In genomic region chr22:33914699-33915098, GRCh38 we compare ENCODE assay signal across 21 cellular contexts. TPM values are rescaled to one million over a fixed set of nuclear protein-coding genes. Genes with fewer than 3 reads are reported as not detected.
DNase-seq lines count a peak whose midpoint lies in the region; ATAC-seq, FAIRE-seq and TF ChIP-seq lines count a peak whose summit lies in the region.
"Had no signal": no experiment of that assay in that cellular context is flagged by ENCODE, and none has a peak within 500 bp of the region (broad histone marks: within the 10 kb centered on the region; RNA-seq: fewer than 3 reads in every experiment).

No MANE protein-coding gene starts in this region.

- H3K27ac Mint-ChIP-seq in WTC11: no peak overlapping the region
- no peak overlapping the region for H3K27ac Mint-ChIP-seq in progenitor cell of endocrine pancreas
- H3K27ac Mint-ChIP-seq: CD14-positive monocyte; CD4-positive, alpha-beta memory T cell; IgD-negative memory B cell had no signal

- no peak overlapping the region for H3K27ac ChIP-seq in HEK293 (ENCODE audit: extremely low read depth, low read depth, low read length)
- H3K27ac ChIP-seq in iPS-20b (ENCODE audit: low read length): no peak overlapping the region
- no peak overlapping the region for H3K27ac ChIP-seq in pancreas

- no peak for FAIRE-seq in pancreas (lab: Jason Lieb, UNC)
- FAIRE-seq: A204.1, GM12892, GM18507 had no signal

- no peak for ATAC-seq in WTC11
- ATAC-seq in pancreas: no peak
- no peak for ATAC-seq in left ventricle myocardium superior

- no peak for TF ChIP-seq CTCF in HEK293 (tag by site-specific recombination; IDR thresholded peaks at IDR 0.05)
- no peak for TF ChIP-seq CTCF in WTC11 (IDR thresholded peaks at IDR 0.05)
- no peak for TF ChIP-seq CTCF in progenitor cell of endocrine pancreas (IDR thresholded peaks at IDR 0.05; ENCODE audit: unreplicated experiment)
- TF ChIP-seq CTCF in pancreas (IDR thresholded peaks at IDR 0.05): no peak

- H3K4me3 Mint-ChIP-seq in WTC11: peak overlapping the region; percentile 31
- peak overlapping the region; percentile 32 for H3K4me3 Mint-ChIP-seq in progenitor cell of endocrine pancreas (ENCODE audit: low read depth)
- H3K4me3 Mint-ChIP-seq: CD14-positive monocyte; CD4-positive, alpha-beta memory T cell had no signal

- H3K9me3 ChIP-seq in HEK293 (ENCODE audit: control insufficient read depth, insufficient read depth, low read depth, low read length) (no peaks in the 10 kb centered on the region), iPS-20b (ENCODE audit: insufficient read depth, low read depth, low read length) (no peaks in the 10 kb centered on the region), pancreas (no peaks in the 10 kb centered on the region)

- H3K36me3 ChIP-seq in HEK293 (ENCODE audit: control insufficient read depth in 2 of 2, insufficient read depth in 1 of 2, low read length in 2 of 2) (peaks cover 0 to 9% of the 10 kb centered on the region in 2 experiments; a peak in 1 of 3 replicates), iPS-20b (ENCODE audit: insufficient read depth, low read depth, low read length) (peaks cover 11% of the 10 kb centered on the region; the same call in 1 of the 2 replicates), pancreas (no peaks in the 10 kb centered on the region)

- CTCF ChIA-PET in HEK293 (lab: Yijun Ruan, JAX) (interaction anchor here (0.9 kb wide), 1 partner anchor 9 kb away, joined by 6 read pairs; no protein-coding TSS in a partner anchor), WTC11 (lab: Charles Lee) (interaction anchor here (1.4 kb wide), 1 partner anchor 17 kb away, joined by 3 read pairs; no protein-coding TSS in a partner anchor)

- H3K27me3 ChIP-seq in iPS-20b (ENCODE audit: insufficient read depth, low read length) (peaks cover 18% of the 10 kb centered on the region), pancreas (no peaks in the 10 kb centered on the region)

- POLR2A ChIA-PET in HEK293 (lab: Yijun Ruan, JAX): no interaction called here
- POLR2A ChIA-PET in WTC11 (lab: Charles Lee): no interaction called here

- H3K36me3 Mint-ChIP-seq in WTC11 (peaks cover 10% of the 10 kb centered on the region), progenitor cell of endocrine pancreas (ENCODE audit: insufficient read depth) (peaks cover 24% of the 10 kb centered on the region)
- H3K36me3 Mint-ChIP-seq: CD14-positive monocyte; CD4-positive, alpha-beta memory T cell had no signal

- no peaks in the 10 kb centered on the region for H3K9me3 Mint-ChIP-seq in WTC11
- H3K9me3 Mint-ChIP-seq in progenitor cell of endocrine pancreas (ENCODE audit: low read depth): no peaks in the 10 kb centered on the region
- H3K9me3 Mint-ChIP-seq: H9, IgD-negative memory B cell had no signal

- H3K9ac ChIP-seq in iPS-20b (ENCODE audit: low read depth, low read length): no peak overlapping the region

- H3K27me3 Mint-ChIP-seq in WTC11 (ENCODE audit: low read depth) (peaks cover 8% of the 10 kb centered on the region), progenitor cell of endocrine pancreas (no peaks in the 10 kb centered on the region)

- H3K4me1 Mint-ChIP-seq in WTC11 (peaks cover 92% of the 10 kb centered on the region), progenitor cell of endocrine pancreas (ENCODE audit: low read depth) (peaks cover 54% of the 10 kb centered on the region)

- H3K4me3 ChIP-seq in HEK293 (ENCODE audit: low read depth, low read length) (no peak overlapping the region), iPS-20b (ENCODE audit: low read length) (peak overlapping the region; percentile 31; the same call in 1 of the 2 replicates), pancreas (no peak overlapping the region)

- DNase-seq in WTC11 (ENCODE audit: low spot score) (no peak), progenitor cell of endocrine pancreas (ENCODE audit: low spot score, unreplicated experiment) (no peak), pancreas (no peak), left ventricle myocardium superior (no peak), AG20443 (ENCODE audit: low spot score) (no peak)
- DNase-seq: ACHN; AML-193; CD4-positive, alpha-beta memory T cell; DMS153; DMS79; GDM1; GOT3; H9; KBM-7 had no signal

- H3K4me1 ChIP-seq in HEK293 (ENCODE audit: control insufficient read depth, insufficient read depth, low read length) (peaks cover 12% of the 10 kb centered on the region), iPS-20b (ENCODE audit: insufficient read depth, low read length) (peaks cover 51% of the 10 kb centered on the region), pancreas (peaks cover 0 to 5% (median 0%) of the 10 kb centered on the region in 3 donors)

- intact Hi-C loops in pancreas (cut with DNase I) (no loop called here), left ventricle myocardium superior (cut with micrococcal nuclease) (no loop called here)

- 89 to 100% methylated on average over 1 of the region's 1 CpG for WGBS in pancreas, 2 donors

TF ChIP-seq in HEK293, 187 proteins besides CTCF, POLR2A, EP300 and RAD21:
- TF ChIP-seq ZNF768 (tag by site-specific recombination; IDR thresholded peaks at IDR 0.05) (0 out of 2 replicates have a peak, but pooled peaks have one; percentile 22), RBAK (tag by site-specific recombination; IDR thresholded peaks at IDR 0.05) (no peak)

TF ChIP-seq in WTC11, 78 proteins besides CTCF, POLR2A, EP300 and RAD21:
- TF ChIP-seq ZNF671 (CRISPR knock-in tag; IDR thresholded peaks at IDR 0.05) (no peak), TEAD1 (CRISPR knock-in tag; IDR thresholded peaks at IDR 0.05) (no peak), GTF2I (CRISPR knock-in tag; conservative IDR thresholded peaks at IDR 0.05) (peak; percentile 53; the same call in 1 of the 2 replicates), PRRX2 (CRISPR knock-in tag; IDR thresholded peaks at IDR 0.05) (no peak), CREM (CRISPR knock-in tag; IDR thresholded peaks at IDR 0.05) (no peak)
TF ChIP-seq in WTC11: peak in this region for 1.

RNA-seq across cellular contexts. Expression of gene LARGE1, which starts 5.6 kb away (rescaled TPM):
- 62.4 to 72.6 TPM (median 68.8 TPM) in 3 replicates for total RNA-seq in WTC11 (2021)
- 166 and 195 TPM in 2 replicates for total RNA-seq in progenitor cell of endocrine pancreas
- total RNA-seq in pancreas: 10 to 100 TPM in 5 of 6 donors, 1 to 10 TPM in 1; 9.7 to 29.3 (median 14.8) TPM
- 10 to 100 TPM in 1 of 2 donors, 1 to 10 TPM in 1; 4.1 to 10.5 TPM for polyA plus RNA-seq in pancreas
- total RNA-seq in left ventricle myocardium superior: 147 TPM
